In the genomic region with DNA sequence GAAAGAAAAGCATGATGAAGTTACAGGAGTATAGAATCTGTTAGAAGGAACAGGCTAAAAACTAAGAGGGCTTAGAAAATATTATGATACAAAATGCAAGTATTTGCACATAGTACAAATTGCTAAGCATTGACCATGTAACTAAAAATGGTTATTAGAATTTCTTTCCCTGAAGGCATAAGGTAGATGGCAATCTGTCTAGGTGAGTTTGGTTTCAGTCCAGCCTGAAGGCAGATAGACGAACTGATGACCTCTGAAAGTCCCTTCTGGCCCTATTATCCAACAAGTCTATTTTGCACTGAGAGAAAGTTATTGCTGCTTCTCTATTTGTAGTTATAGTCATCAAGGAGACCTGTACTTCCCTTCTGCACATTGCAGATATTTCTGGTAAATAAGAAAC, we compare ENCODE assay signal across 25 cellular contexts.
"Had no signal": no experiment of that assay in that cellular context is flagged by ENCODE, and none has a peak within 500 bp of the region (broad histone marks: within the 10 kb centered on the region; RNA-seq: fewer than 3 reads in every experiment).

No MANE protein-coding gene starts in this region.

- H3K27me3 ChIP-seq: colonic mucosa, esophagus squamous epithelium, gastrocnemius medialis, heart right ventricle, left lung had no signal

- H3K36me3 ChIP-seq: colonic mucosa, esophagus squamous epithelium, gastrocnemius medialis, heart right ventricle, left lung, lower lobe of right lung had no signal

- H3K4me3 ChIP-seq: colonic mucosa, esophagus squamous epithelium, gastrocnemius medialis, heart right ventricle, left lung, lower lobe of right lung, mucosa of descending colon had no signal

- H3K9me3 Mint-ChIP-seq: dendritic cell treated with granulocyte-macrophage colony-stimulating factor and Interleukin-4, amounts not matched to agents 40 ng/mL and 50 ng/mL, for 4 days; endodermal cell; mesothelial cell of epicardium; naive B cell had no signal

- H3K27ac ChIP-seq: colonic mucosa, epithelial cell of prostate, esophagus squamous epithelium, gastrocnemius medialis, heart right ventricle, left lung, lower lobe of right lung had no signal

- DNase-seq: colonic mucosa; cortex of kidney; effector CD8-positive, alpha-beta T cell; effector memory CD8-positive, alpha-beta T cell; endodermal cell; erythroblast; esophagus squamous epithelium; foreskin fibroblast; foreskin melanocyte; gastrocnemius medialis; glutamatergic neuron; head of caudate nucleus; heart right ventricle; hippocampal formation; left cardiac atrium; left lung; left ventricle myocardium superior; lower lobe of right lung; mesenchymal stem cell; mucosa of descending colon; naive B cell had no signal

- H3K4me3 Mint-ChIP-seq: dendritic cell treated with granulocyte-macrophage colony-stimulating factor and Interleukin-4, amounts not matched to agents 40 ng/mL and 50 ng/mL, for 4 days; effector memory CD8-positive, alpha-beta T cell; endodermal cell; mesothelial cell of epicardium; naive B cell had no signal

- H3K27me3 Mint-ChIP-seq: dendritic cell treated with granulocyte-macrophage colony-stimulating factor and Interleukin-4, amounts not matched to agents 40 ng/mL and 50 ng/mL, for 4 days; effector memory CD8-positive, alpha-beta T cell; naive B cell had no signal

- H3K27ac Mint-ChIP-seq: dendritic cell treated with granulocyte-macrophage colony-stimulating factor and Interleukin-4, amounts not matched to agents 40 ng/mL and 50 ng/mL, for 4 days; effector memory CD8-positive, alpha-beta T cell; endodermal cell; naive B cell had no signal

- H3K4me1 ChIP-seq: colonic mucosa, gastrocnemius medialis, heart right ventricle, left lung, lower lobe of right lung had no signal

- H3K36me3 Mint-ChIP-seq: mesothelial cell of epicardium, naive B cell had no signal

- ATAC-seq: effector memory CD8-positive, alpha-beta T cell; esophagus mucosa; gastrocnemius medialis; heart right ventricle; left cardiac atrium; left lung; left ventricle myocardium superior; lower lobe of right lung; mucosa of descending colon had no signal

- H3K4me1 Mint-ChIP-seq: naive B cell had no signal

- H3K9me3 ChIP-seq: colonic mucosa, esophagus squamous epithelium, gastrocnemius medialis, heart right ventricle, left lung, lower lobe of right lung, mucosa of descending colon had no signal
